1 cellular context compared by ENCODE assay signal in genomic region chr14:58199726-58200479, GRCh38.
TF ChIP-seq lines count a peak whose summit lies in the region.

Gene ACTR10, plus strand, starts transcription at chr14:58200149. Its CDS starts 69 bp downstream, at chr14:58200218.

TF ChIP-seq in H1, 55 proteins besides CTCF, POLR2A, EP300 and RAD21:
- no peak for TF ChIP-seq RNF2 (IDR thresholded peaks at IDR 0.05; ENCODE audit: borderline replicate concordance, low read depth, low read length, missing control alignments, poor library complexity, severe bottlenecking)
- TF ChIP-seq SP1 (IDR thresholded peaks at IDR 0.05; ENCODE audit: low read depth, low read length): no peak
- no peak for TF ChIP-seq GABPA (IDR thresholded peaks at IDR 0.05; ENCODE audit: borderline replicate concordance, insufficient read depth, low read length)
- TF ChIP-seq YY1 (IDR thresholded peaks at IDR 0.05; ENCODE audit: low read depth, low read length): peak; percentile 16; the same call in 1 of the 2 replicates
- TF ChIP-seq FOSL1 (IDR thresholded peaks at IDR 0.05; ENCODE audit: insufficient read depth, low read depth, low read length): no peak
- TF ChIP-seq SAP30 (IDR thresholded peaks at IDR 0.05; ENCODE audit: insufficient read depth, insufficient replicate concordance, low read length): no peak
- TF ChIP-seq, protein P1, sequence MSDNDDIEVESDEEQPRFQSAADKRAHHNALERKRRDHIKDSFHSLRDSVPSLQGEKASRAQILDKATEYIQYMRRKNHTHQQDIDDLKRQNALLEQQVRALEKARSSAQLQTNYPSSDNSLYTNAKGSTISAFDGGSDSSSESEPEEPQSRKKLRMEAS (IDR thresholded peaks at IDR 0.05): peak; percentile 2; the same call in 1 of the 2 replicates
- TF ChIP-seq NANOG (IDR thresholded peaks at IDR 0.05; ENCODE audit: insufficient read depth, low read depth, low read length, poor library complexity, severe bottlenecking): no peak
- TF ChIP-seq KDM4A (IDR thresholded peaks at IDR 0.05; ENCODE audit: low read depth, low read length, severe bottlenecking): peak; percentile 27
- no peak for TF ChIP-seq SP2 (IDR thresholded peaks at IDR 0.05; ENCODE audit: low read length)
- no peak for TF ChIP-seq SIX5 (IDR thresholded peaks at IDR 0.05; ENCODE audit: low read depth, low read length)
- TF ChIP-seq CREB1 (IDR thresholded peaks at IDR 0.05): peak; percentile 35; the same call in 1 of the 2 replicates
- no peak for TF ChIP-seq SIN3A (conservative IDR thresholded peaks at IDR 0.05 in 1 of 2, IDR thresholded peaks at IDR 0.05 in 1 of 2; ENCODE audit: low read depth in 1 of 2, low read length in 2 of 2)
- no peak for TF ChIP-seq POU5F1 (IDR thresholded peaks at IDR 0.05; ENCODE audit: low read depth, low read length)
- TF ChIP-seq JUN (IDR thresholded peaks at IDR 0.05; ENCODE audit: low read depth, low read length): no peak
- no peak for TF ChIP-seq EZH2 (IDR thresholded peaks at IDR 0.05; ENCODE audit: low read depth, low read length, severe bottlenecking)
- no peak for TF ChIP-seq E2F6 (IDR thresholded peaks at IDR 0.05)
- TF ChIP-seq, protein P2, sequence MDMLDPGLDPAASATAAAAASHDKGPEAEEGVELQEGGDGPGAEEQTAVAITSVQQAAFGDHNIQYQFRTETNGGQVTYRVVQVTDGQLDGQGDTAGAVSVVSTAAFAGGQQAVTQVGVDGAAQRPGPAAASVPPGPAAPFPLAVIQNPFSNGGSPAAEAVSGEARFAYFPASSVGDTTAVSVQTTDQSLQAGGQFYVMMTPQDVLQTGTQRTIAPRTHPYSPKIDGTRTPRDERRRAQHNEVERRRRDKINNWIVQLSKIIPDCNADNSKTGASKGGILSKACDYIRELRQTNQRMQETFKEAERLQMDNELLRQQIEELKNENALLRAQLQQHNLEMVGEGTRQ (IDR thresholded peaks at IDR 0.05; ENCODE audit: low read length): no peak
- no peak for TF ChIP-seq CEBPB (IDR thresholded peaks at IDR 0.05; ENCODE audit: low read depth, low read length)
- TF ChIP-seq NRF1 (IDR thresholded peaks at IDR 0.05; ENCODE audit: low read depth, low read length): no peak
- TF ChIP-seq CBX8 (IDR thresholded peaks at IDR 0.05; ENCODE audit: borderline replicate concordance, low read depth, low read length): no peak
- no peak for TF ChIP-seq CBX5 (IDR thresholded peaks at IDR 0.05; ENCODE audit: low read depth, low read length)
- TF ChIP-seq TAF1 (IDR thresholded peaks at IDR 0.05; ENCODE audit: low read depth, low read length): peak; percentile 88
- no peak for TF ChIP-seq JUND (IDR thresholded peaks at IDR 0.05; ENCODE audit: low read length)
- 0 out of 2 replicates have a peak, but pooled peaks have one; percentile 4 for TF ChIP-seq TCF12 (IDR thresholded peaks at IDR 0.05; ENCODE audit: low read depth, low read length)
- TF ChIP-seq TAF7 (optimal IDR thresholded peaks at IDR 0.05; ENCODE audit: borderline replicate concordance, low read depth, low read length): peak; percentile 47
- no peak for TF ChIP-seq CHD1 (IDR thresholded peaks at IDR 0.05; ENCODE audit: low read depth, low read length)
- no peak for TF ChIP-seq KDM1A (IDR thresholded peaks at IDR 0.05; ENCODE audit: borderline replicate concordance, low read length)
- TF ChIP-seq ASH2L (IDR thresholded peaks at IDR 0.05; ENCODE audit: low read length): peak; percentile 92
- TF ChIP-seq BCL11A (IDR thresholded peaks at IDR 0.05; ENCODE audit: low read depth in 2 of 2, low read length in 2 of 2): no peak
- no peak for TF ChIP-seq BRCA1 (IDR thresholded peaks at IDR 0.05; ENCODE audit: low read depth, low read length)
- no peak for TF ChIP-seq ATF2 (IDR thresholded peaks at IDR 0.05; ENCODE audit: low read length)
- no peak for TF ChIP-seq KDM5A (IDR thresholded peaks at IDR 0.05; ENCODE audit: low read length)
- peak; percentile 98 for TF ChIP-seq SP4 (IDR thresholded peaks at IDR 0.05; ENCODE audit: low read length)
- TF ChIP-seq EGR1 (IDR thresholded peaks at IDR 0.05; ENCODE audit: borderline replicate concordance, low read depth, low read length): peak; percentile 98
- TF ChIP-seq POLR2AphosphoS5 (IDR thresholded peaks at IDR 0.05; ENCODE audit: low read depth, low read length): peak; percentile 85
- no peak; the same call in 1 of the 2 replicates for TF ChIP-seq BACH1 (IDR thresholded peaks at IDR 0.05; ENCODE audit: low read length)
- TF ChIP-seq RFX5 (IDR thresholded peaks at IDR 0.05; ENCODE audit: borderline replicate concordance, low read depth, low read length): no peak
- 0 out of 2 replicates have a peak, but pooled peaks have one; percentile 16 for TF ChIP-seq SRF (IDR thresholded peaks at IDR 0.05; ENCODE audit: low read depth, low read length)
- TF ChIP-seq ZNF274 (IDR thresholded peaks at IDR 0.05; ENCODE audit: borderline replicate concordance, extremely low read depth, low read length): no peak
- no peak for TF ChIP-seq TEAD4 (IDR thresholded peaks at IDR 0.05; ENCODE audit: low read depth, low read length)
- peak; percentile 94 for TF ChIP-seq RBBP5 (IDR thresholded peaks at IDR 0.05; ENCODE audit: borderline replicate concordance, low read depth, low read length)
- TF ChIP-seq HDAC2 (IDR thresholded peaks at IDR 0.05; ENCODE audit: borderline replicate concordance in 1 of 2, low read depth in 2 of 2, low read length in 2 of 2): 0 out of 4 replicates have a peak, but pooled peaks of 1 of the 2 experiments have one; percentile 69
- no peak for TF ChIP-seq RXRA (IDR thresholded peaks at IDR 0.05; ENCODE audit: insufficient read depth, low read depth, low read length)
- peak; percentile 86 for TF ChIP-seq PHF8 (conservative IDR thresholded peaks at IDR 0.05; ENCODE audit: low read depth, low read length)
- no peak for TF ChIP-seq ATF3 (IDR thresholded peaks at IDR 0.05; ENCODE audit: insufficient read depth, low read depth, low read length)
- TF ChIP-seq SIRT6 (IDR thresholded peaks at IDR 0.05; ENCODE audit: low read length): no peak
- no peak for TF ChIP-seq GTF2F1 (IDR thresholded peaks at IDR 0.05; ENCODE audit: borderline replicate concordance, low read depth, low read length)
- TF ChIP-seq CHD2 (IDR thresholded peaks at IDR 0.05; ENCODE audit: low read length): no peak
- no peak for TF ChIP-seq MAFK (IDR thresholded peaks at IDR 0.05; ENCODE audit: low read depth, low read length)
- no peak for TF ChIP-seq HDAC6 (IDR thresholded peaks at IDR 0.05; ENCODE audit: low read depth, low read length)
- TF ChIP-seq TBP (IDR thresholded peaks at IDR 0.05; ENCODE audit: low read depth, low read length): peak; percentile 67; the same call in 1 of the 2 replicates
- TF ChIP-seq, protein P3, sequence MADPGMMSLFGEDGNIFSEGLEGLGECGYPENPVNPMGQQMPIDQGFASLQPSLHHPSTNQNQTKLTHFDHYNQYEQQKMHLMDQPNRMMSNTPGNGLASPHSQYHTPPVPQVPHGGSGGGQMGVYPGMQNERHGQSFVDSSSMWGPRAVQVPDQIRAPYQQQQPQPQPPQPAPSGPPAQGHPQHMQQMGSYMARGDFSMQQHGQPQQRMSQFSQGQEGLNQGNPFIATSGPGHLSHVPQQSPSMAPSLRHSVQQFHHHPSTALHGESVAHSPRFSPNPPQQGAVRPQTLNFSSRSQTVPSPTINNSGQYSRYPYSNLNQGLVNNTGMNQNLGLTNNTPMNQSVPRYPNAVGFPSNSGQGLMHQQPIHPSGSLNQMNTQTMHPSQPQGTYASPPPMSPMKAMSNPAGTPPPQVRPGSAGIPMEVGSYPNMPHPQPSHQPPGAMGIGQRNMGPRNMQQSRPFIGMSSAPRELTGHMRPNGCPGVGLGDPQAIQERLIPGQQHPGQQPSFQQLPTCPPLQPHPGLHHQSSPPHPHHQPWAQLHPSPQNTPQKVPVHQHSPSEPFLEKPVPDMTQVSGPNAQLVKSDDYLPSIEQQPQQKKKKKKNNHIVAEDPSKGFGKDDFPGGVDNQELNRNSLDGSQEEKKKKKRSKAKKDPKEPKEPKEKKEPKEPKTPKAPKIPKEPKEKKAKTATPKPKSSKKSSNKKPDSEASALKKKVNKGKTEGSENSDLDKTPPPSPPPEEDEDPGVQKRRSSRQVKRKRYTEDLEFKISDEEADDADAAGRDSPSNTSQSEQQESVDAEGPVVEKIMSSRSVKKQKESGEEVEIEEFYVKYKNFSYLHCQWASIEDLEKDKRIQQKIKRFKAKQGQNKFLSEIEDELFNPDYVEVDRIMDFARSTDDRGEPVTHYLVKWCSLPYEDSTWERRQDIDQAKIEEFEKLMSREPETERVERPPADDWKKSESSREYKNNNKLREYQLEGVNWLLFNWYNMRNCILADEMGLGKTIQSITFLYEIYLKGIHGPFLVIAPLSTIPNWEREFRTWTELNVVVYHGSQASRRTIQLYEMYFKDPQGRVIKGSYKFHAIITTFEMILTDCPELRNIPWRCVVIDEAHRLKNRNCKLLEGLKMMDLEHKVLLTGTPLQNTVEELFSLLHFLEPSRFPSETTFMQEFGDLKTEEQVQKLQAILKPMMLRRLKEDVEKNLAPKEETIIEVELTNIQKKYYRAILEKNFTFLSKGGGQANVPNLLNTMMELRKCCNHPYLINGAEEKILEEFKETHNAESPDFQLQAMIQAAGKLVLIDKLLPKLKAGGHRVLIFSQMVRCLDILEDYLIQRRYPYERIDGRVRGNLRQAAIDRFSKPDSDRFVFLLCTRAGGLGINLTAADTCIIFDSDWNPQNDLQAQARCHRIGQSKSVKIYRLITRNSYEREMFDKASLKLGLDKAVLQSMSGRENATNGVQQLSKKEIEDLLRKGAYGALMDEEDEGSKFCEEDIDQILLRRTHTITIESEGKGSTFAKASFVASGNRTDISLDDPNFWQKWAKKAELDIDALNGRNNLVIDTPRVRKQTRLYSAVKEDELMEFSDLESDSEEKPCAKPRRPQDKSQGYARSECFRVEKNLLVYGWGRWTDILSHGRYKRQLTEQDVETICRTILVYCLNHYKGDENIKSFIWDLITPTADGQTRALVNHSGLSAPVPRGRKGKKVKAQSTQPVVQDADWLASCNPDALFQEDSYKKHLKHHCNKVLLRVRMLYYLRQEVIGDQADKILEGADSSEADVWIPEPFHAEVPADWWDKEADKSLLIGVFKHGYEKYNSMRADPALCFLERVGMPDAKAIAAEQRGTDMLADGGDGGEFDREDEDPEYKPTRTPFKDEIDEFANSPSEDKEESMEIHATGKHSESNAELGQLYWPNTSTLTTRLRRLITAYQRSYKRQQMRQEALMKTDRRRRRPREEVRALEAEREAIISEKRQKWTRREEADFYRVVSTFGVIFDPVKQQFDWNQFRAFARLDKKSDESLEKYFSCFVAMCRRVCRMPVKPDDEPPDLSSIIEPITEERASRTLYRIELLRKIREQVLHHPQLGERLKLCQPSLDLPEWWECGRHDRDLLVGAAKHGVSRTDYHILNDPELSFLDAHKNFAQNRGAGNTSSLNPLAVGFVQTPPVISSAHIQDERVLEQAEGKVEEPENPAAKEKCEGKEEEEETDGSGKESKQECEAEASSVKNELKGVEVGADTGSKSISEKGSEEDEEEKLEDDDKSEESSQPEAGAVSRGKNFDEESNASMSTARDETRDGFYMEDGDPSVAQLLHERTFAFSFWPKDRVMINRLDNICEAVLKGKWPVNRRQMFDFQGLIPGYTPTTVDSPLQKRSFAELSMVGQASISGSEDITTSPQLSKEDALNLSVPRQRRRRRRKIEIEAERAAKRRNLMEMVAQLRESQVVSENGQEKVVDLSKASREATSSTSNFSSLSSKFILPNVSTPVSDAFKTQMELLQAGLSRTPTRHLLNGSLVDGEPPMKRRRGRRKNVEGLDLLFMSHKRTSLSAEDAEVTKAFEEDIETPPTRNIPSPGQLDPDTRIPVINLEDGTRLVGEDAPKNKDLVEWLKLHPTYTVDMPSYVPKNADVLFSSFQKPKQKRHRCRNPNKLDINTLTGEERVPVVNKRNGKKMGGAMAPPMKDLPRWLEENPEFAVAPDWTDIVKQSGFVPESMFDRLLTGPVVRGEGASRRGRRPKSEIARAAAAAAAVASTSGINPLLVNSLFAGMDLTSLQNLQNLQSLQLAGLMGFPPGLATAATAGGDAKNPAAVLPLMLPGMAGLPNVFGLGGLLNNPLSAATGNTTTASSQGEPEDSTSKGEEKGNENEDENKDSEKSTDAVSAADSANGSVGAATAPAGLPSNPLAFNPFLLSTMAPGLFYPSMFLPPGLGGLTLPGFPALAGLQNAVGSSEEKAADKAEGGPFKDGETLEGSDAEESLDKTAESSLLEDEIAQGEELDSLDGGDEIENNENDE (IDR thresholded peaks at IDR 0.05; ENCODE audit: insufficient replicate concordance, low read length): no peak
- TF ChIP-seq SUZ12 (IDR thresholded peaks at IDR 0.05; ENCODE audit: low read length): no peak
- no peak for TF ChIP-seq CTBP2 (IDR thresholded peaks at IDR 0.05; ENCODE audit: borderline replicate concordance, insufficient read depth, insufficient read length, low read length)
